Comparison of ENCODE assay signal across 1 cellular context in genomic region chr2:98747888-98748287, GRCh38.
TF ChIP-seq lines count a peak whose summit lies in the region.

No MANE protein-coding gene starts in this region.

TF ChIP-seq in HepG2, 621 proteins besides CTCF, POLR2A, EP300 and RAD21 (continued from another document):
- TF ChIP-seq ZSCAN5A (CRISPR knock-in tag; IDR thresholded peaks at IDR 0.05; ENCODE audit: borderline replicate concordance) (no peak), ZNF773 (CRISPR knock-in tag; IDR thresholded peaks at IDR 0.05; ENCODE audit: borderline replicate concordance) (no peak), ZNF407 (CRISPR knock-in tag; IDR thresholded peaks at IDR 0.05; ENCODE audit: not compliant biosample characterization) (no peak), TBX3 (IDR thresholded peaks at IDR 0.05; ENCODE audit: borderline replicate concordance) (no peak), RNF2 (conservative IDR thresholded peaks at IDR 0.05; ENCODE audit: low read depth) (no peak), ZNF567 (CRISPR knock-in tag; IDR thresholded peaks at IDR 0.05; ENCODE audit: borderline replicate concordance) (no peak), ZNF597 (CRISPR knock-in tag; IDR thresholded peaks at IDR 0.05) (no peak), CC2D1A (CRISPR knock-in tag; IDR thresholded peaks at IDR 0.05) (no peak), ARNTL (CRISPR knock-in tag; IDR thresholded peaks at IDR 0.05) (no peak), PCBP2 (optimal IDR thresholded peaks at IDR 0.05; ENCODE audit: low read depth, low read length, poor library complexity, severe bottlenecking) (no peak)
TF ChIP-seq in HepG2: peak in this region for 0.
